In the genomic region with DNA sequence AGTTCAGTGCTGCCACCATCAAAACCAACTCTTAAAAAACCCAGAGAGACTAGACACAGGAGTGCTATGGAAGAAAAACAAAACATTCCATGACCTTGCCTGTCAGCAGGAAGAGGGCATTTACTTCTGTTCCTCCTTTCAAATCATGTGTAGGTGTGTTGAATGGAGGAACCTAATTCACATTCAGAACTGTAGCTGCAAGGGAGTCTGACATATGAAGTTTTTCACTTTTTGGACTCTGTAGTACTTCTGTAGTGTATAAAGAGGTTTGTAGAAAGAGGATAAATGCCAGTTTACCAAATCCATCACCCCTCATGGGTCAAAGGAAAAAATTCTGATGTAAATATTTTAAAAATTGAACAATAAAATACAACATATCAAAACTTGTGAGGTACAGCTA, we compare ENCODE assay signal across 33 cellular contexts.
"Had no signal": no experiment of that assay in that cellular context is flagged by ENCODE, and none has a peak within 500 bp of the region (broad histone marks: within the 10 kb centered on the region; RNA-seq: fewer than 3 reads in every experiment).

No MANE protein-coding gene starts in this region.

- H3K4me3 ChIP-seq: adrenal gland, body of pancreas, breast epithelium had no signal

- FAIRE-seq: astrocyte, TTC549 had no signal

- H3K36me3 ChIP-seq: adrenal gland, brain microvascular endothelial cell, breast epithelium had no signal

- H3K27me3 ChIP-seq: body of pancreas, brain microvascular endothelial cell, breast epithelium had no signal

- DNase-seq: activated B cell treated with CpG ODN at 0.5 μM for 24 hours; activated CD4-positive, alpha-beta memory T cell treated with anti-CD3 and anti-CD28 coated beads for 36 hours; activated CD4-positive, alpha-beta T cell treated with anti-CD3 and anti-CD28 coated beads for 4 hours; activated CD4-positive, alpha-beta T cell treated with anti-CD3 and anti-CD28 coated beads, Interleukin-2, amount 10 ng/mL, durations not matched to agents 24 days and 14 days; activated CD4-positive, alpha-beta T cell treated with anti-CD3 and anti-CD28 coated beads, Interleukin-2, amount 50 U/mL, for 1 hour; activated CD4-positive, alpha-beta T cell treated with anti-CD3 and anti-CD28 coated beads, Interleukin-2, amount 50 U/mL, for 4 hours; activated CD4-positive, CD25-positive, alpha-beta regulatory T cell treated with anti-CD3 and anti-CD28 coated beads, Interleukin-2, amount 50 U/mL, for 72 hours; activated CD8-positive, alpha-beta memory T cell treated with anti-CD3 and anti-CD28 coated beads, Interleukin-2, amount 50 U/mL, for 4 hours; activated CD8-positive, alpha-beta T cell treated with anti-CD3 and anti-CD28 coated beads for 36 hours; activated effector memory CD4-positive, alpha-beta T cell treated with anti-CD3 and anti-CD28 coated beads, Interleukin-2, amount 50 U/mL, for 16 hours; activated gamma-delta T cell treated with Interleukin-2 at 50 U/mL for 16 hours; activated naive CD4-positive, alpha-beta T cell; activated naive CD4-positive, alpha-beta T cell treated with anti-CD3 and anti-CD28 coated beads for 36 hours; activated naive CD4-positive, alpha-beta T cell treated with anti-CD3 and anti-CD28 coated beads, Interleukin-2, amount 50 U/mL, for 16 hours; activated naive CD8-positive, alpha-beta T cell treated with anti-CD3 and anti-CD28 coated beads for 36 hours; activated T-cell treated with anti-CD3 and anti-CD28 coated beads for 4 hours; activated T-cell treated with anti-CD3 and anti-CD28 coated beads, Interleukin-2, amount 50 U/mL, for 1 hour; activated T-cell treated with anti-CD3 and anti-CD28 coated beads, Interleukin-2, amount 50 U/mL, for 4 hours; activated T-cell treated with anti-CD3 and anti-CD28 coated beads, Interleukin-2, amount 50 U/mL, for 72 hours; adrenal gland; amniotic stem cell; aorta; body of pancreas; brain microvascular endothelial cell; central memory CD4-positive, alpha-beta T cell; T-helper 2 cell; T-helper 9 cell had no signal

- ATAC-seq: activated CD8-positive, alpha-beta T cell treated with anti-CD3 and anti-CD28 coated beads for 36 hours; activated naive CD4-positive, alpha-beta T cell treated with anti-CD3 and anti-CD28 coated beads, Interleukin-2, amount 50 U/mL, for 72 hours; activated T-cell treated with anti-CD3 and anti-CD28 coated beads, Interleukin-2, amount 50 U/mL, for 4 hours; activated T-cell treated with anti-CD3 and anti-CD28 coated beads, Interleukin-2, amount 50 U/mL, for 72 hours; activated T-helper 17 cell treated with anti-CD3 and anti-CD28 coated beads, Interleukin-2, amount 50 U/mL, for 72 hours; body of pancreas had no signal

- H3K9me3 ChIP-seq: adrenal gland, body of pancreas had no signal

- H3K27ac ChIP-seq: adrenal gland, body of pancreas, brain microvascular endothelial cell, breast epithelium, VCaP had no signal

- H3K4me1 ChIP-seq: adrenal gland, body of pancreas, breast epithelium had no signal
